In the genomic region with DNA sequence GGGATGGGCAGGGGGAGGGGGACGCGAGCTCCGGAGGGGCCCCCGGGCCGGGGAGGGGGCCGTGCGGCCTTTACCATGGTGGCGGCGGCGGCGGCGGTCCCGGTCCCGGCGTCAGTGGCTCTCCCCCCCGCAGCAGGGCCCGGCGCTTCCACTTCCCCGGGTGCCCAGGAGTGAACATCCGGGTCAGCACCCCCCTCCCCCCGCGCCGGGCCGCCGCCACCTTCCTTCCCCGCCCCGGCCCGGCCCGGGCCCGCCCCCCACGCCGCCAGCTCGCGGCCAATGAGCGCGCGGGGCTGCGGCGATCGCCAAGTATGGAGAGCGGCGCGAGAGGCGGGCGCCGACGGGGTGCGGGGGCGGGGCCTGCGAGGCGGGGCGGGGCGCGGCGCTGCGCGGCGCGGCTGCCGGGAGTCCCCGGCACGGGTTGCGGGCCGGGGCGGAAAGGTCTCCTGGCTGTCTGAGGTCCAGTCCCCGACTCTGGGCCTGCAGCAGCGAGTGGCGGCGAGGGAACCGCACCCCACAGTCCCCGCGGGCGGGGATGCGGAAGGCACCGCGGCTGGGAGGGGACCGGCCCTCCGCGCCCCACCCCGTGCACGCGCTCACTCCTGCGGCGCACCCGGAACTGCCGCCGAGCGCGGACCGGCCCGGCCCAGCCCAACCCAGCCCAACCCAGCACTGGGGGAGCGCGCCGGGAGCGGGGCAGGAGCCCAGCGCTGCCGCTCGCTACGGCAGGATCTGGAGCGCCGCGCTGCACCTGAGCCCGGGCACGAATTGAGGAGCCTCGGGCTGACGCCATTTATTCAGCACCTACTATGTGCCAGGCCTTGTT, we compare ENCODE assay signal across 8 cellular contexts. TPM values are rescaled to one million over a fixed set of nuclear protein-coding genes. Genes with fewer than 3 reads are reported as not detected.
A peak's percentile ranks its signal among the peaks of the same experiment; 100 is the strongest.
DNase-seq lines count a peak whose midpoint lies in the region; ATAC-seq lines count a peak whose summit lies in the region.

A gene (minus strand): TSS at position 178 of the 826 bp plus-strand sequence. CDS start 101 bp downstream, at position 77.

- H3K27me3 ChIP-seq in layer of hippocampus (ENCODE audit: control insufficient read depth, insufficient read depth, low read length), result no peaks in the 10 kb centered on the region

- ATAC-seq in GM19035 (IDR thresholded peaks at IDR 0.05; ENCODE audit: unreplicated experiment), result peak; percentile 80
- peak; percentile 82 for ATAC-seq in HG03280 (IDR thresholded peaks at IDR 0.05; ENCODE audit: unreplicated experiment)

- H3K27ac ChIP-seq in cingulate gyrus (ENCODE audit: low read depth, low read length) (peak within 1 kb of the TSS; percentile 92), layer of hippocampus (ENCODE audit: low read depth, low read length) (peak within 1 kb of the TSS; percentile 92)

- peak; percentile 98 for DNase-seq in AG20443 (ENCODE audit: low spot score)
- DNase-seq in NCI-H460 (ENCODE audit: extremely low read depth, low read depth), result peak; percentile 80
- peak; percentile 96 for DNase-seq in activated CD4-positive, alpha-beta T cell treated with anti-CD3 and anti-CD28 coated beads for 48 hours
- peak; percentile 83 to 97 (median 92) for DNase-seq in stimulated activated CD4-positive, alpha-beta T cell treated with anti-CD3 and anti-CD28 coated beads, Interleukin-1b, Interleukin-23, amount 100 ng/mL, for 24 hours (ENCODE audit: low read depth in 4 of 4, low spot score in 1 of 4)

RNA-seq across cellular contexts. Expression of the gene that starts here (rescaled TPM):
- 37.6 and 43.7 TPM in 2 replicates for total RNA-seq in NCI-H460 (2014; rRNA removed; shearing (Covaris generic))
- polyA plus RNA-seq in NCI-H460 (2014; cell fraction: nucleus; rRNA removed), result 24.3 and 27.2 TPM in 2 replicates

Comparison
In these comparisons a context has a peak if more than half of its experiments do, and no peak if none do; other contexts are left out.
1. Peak in every context shown above with its lines: DNase-seq, ATAC-seq and H3K27ac ChIP-seq.